Comparison of ENCODE assay signal across 8 cellular contexts in genomic region chr6:127518710-127519468, GRCh38.
DNase-seq lines count a peak whose midpoint lies in the region; ATAC-seq and TF ChIP-seq lines count a peak whose summit lies in the region.

TSS of gene MTCL3 (minus strand) at chr6:127519335.

- peaks cover 10% of the 10 kb centered on the region for H3K27me3 ChIP-seq in neural progenitor cell

- H3K27me3 Mint-ChIP-seq in effector memory CD8-positive, alpha-beta T cell: peaks cover 40 to 43% of the 10 kb centered on the region in 2 donors
- H3K27me3 Mint-ChIP-seq in neural progenitor cell (ENCODE audit: insufficient read depth, low read depth): peaks cover 8% of the 10 kb centered on the region

- H4K20me1 ChIP-seq in neural progenitor cell (ENCODE audit: low read depth): peaks cover 17% of the 10 kb centered on the region

- peak within 1 kb of the TSS; percentile 42 for H3K4me3 ChIP-seq in AG09309 (ENCODE audit: control insufficient read depth, low read depth, low read length)
- H3K4me3 ChIP-seq in neural progenitor cell: peak within 1 kb of the TSS; percentile 65

- no peaks in the 10 kb centered on the region for H3K36me3 ChIP-seq in neural progenitor cell

- peak within 1 kb of the TSS; percentile 34 to 47 for H3K4me3 Mint-ChIP-seq in effector memory CD8-positive, alpha-beta T cell
- H3K4me3 Mint-ChIP-seq in neural progenitor cell: peak within 1 kb of the TSS; percentile 96

- peak within 1 kb of the TSS; percentile 94 for H3K4me2 ChIP-seq in neural progenitor cell

- H3K9me3 ChIP-seq in neural progenitor cell (ENCODE audit: low read depth): no peaks in the 10 kb centered on the region

- H3F3A ChIP-seq in neural progenitor cell (ENCODE audit: low read depth): peaks cover 56% of the 10 kb centered on the region

- TF ChIP-seq CTCF in AG09309 (IDR thresholded peaks at IDR 0.05; ENCODE audit: control insufficient read depth, insufficient read depth, low read depth, low read length, missing control alignments) (no peak), VCaP (conservative IDR thresholded peaks at IDR 0.05) (no peak), neural progenitor cell (IDR thresholded peaks at IDR 0.05) (no peak)

- H3K4me1 ChIP-seq in neural progenitor cell: peaks cover 26% of the 10 kb centered on the region

- DNase-seq in AG09309 (ENCODE audit: low read depth) (no peak), NCI-H1105 (lab: John Stamatoyannopoulos, UW) (peak; percentile 94), neural progenitor cell (ENCODE audit: low spot score) (peak; percentile 86), activated gamma-delta T cell (lab: John Stamatoyannopoulos, UW) (no peak)
- DNase-seq in effector memory CD8-positive, alpha-beta T cell: no peak

- no peak for ATAC-seq in effector memory CD8-positive, alpha-beta T cell (replicated peaks)
- no peak for ATAC-seq in GM21526 (IDR thresholded peaks at IDR 0.05; ENCODE audit: low FRiP score, unreplicated experiment)
- no peak for ATAC-seq in HG03432 (IDR thresholded peaks at IDR 0.05; ENCODE audit: unreplicated experiment)

- H3K9ac ChIP-seq in neural progenitor cell: peak within 1 kb of the TSS; percentile 23

- H3K79me2 ChIP-seq in neural progenitor cell (ENCODE audit: low read depth): peaks cover 15% of the 10 kb centered on the region

- H3K9me3 Mint-ChIP-seq in effector memory CD8-positive, alpha-beta T cell: no peaks in the 10 kb centered on the region
- H3K9me3 Mint-ChIP-seq in neural progenitor cell: no peaks in the 10 kb centered on the region

- no peak within 1 kb of the TSS for H3K27ac Mint-ChIP-seq in effector memory CD8-positive, alpha-beta T cell
- peak within 1 kb of the TSS; percentile 98 for H3K27ac Mint-ChIP-seq in neural progenitor cell

- H3K4me1 Mint-ChIP-seq in effector memory CD8-positive, alpha-beta T cell (ENCODE audit: low read depth in 2 of 2): peaks cover 27 to 30% of the 10 kb centered on the region in 2 donors
- peaks cover 40% of the 10 kb centered on the region for H3K4me1 Mint-ChIP-seq in neural progenitor cell

- peak within 1 kb of the TSS; percentile 98 for H3K27ac ChIP-seq in VCaP
- H3K27ac ChIP-seq in neural progenitor cell: no peak within 1 kb of the TSS

- H3K36me3 Mint-ChIP-seq in effector memory CD8-positive, alpha-beta T cell (ENCODE audit: insufficient read depth): peaks cover 5% of the 10 kb centered on the region
- peaks cover 7% of the 10 kb centered on the region for H3K36me3 Mint-ChIP-seq in neural progenitor cell

- peak within 1 kb of the TSS; percentile 97 for H2AFZ ChIP-seq in neural progenitor cell (replicated peaks)

Comparison
In these comparisons a context has a peak if more than half of its experiments do, and no peak if none do; other contexts are left out.
1. DNase-seq: peak in NCI-H1105 (single experiment) and neural progenitor cell (single experiment); none in AG09309 (single experiment), effector memory CD8-positive, alpha-beta T cell (0 of 3) and activated gamma-delta T cell (single experiment).